In the genomic region with DNA sequence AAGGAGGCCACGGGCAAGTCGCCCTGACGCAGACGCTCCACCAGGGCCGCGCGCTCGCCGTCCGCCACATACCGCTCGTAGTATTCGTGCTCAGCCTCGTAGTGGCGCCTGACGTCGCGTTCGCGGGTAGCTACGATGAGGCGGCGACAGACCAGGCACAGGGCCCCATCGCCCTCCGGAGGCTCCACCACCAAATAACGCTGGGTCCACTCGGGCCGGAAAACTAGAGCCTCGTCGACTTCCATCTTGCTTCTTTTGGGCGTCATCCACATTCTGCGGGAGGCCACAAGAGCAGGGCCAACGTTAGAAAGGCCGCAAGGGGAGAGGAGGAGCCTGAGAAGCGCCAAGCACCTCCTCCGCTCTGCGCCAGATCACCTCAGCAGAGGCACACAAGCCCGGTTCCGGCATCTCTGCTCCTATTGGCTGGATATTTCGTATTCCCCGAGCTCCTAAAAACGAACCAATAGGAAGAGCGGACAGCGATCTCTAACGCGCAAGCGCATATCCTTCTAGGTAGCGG, we compare ENCODE assay signal across 1 cellular context.
A peak's percentile ranks its signal among the peaks of the same experiment; 100 is the strongest.
TF ChIP-seq lines count a peak whose summit lies in the region.

EPM2AIP1 (minus strand) TSS at position 326 of the 520 bp plus-strand sequence; CDS start at position 272, 54 bp downstream.

TF ChIP-seq in HepG2, 621 proteins besides CTCF, POLR2A, EP300 and RAD21 (continued from another document and continues in another):
- TF ChIP-seq, protein P1, sequence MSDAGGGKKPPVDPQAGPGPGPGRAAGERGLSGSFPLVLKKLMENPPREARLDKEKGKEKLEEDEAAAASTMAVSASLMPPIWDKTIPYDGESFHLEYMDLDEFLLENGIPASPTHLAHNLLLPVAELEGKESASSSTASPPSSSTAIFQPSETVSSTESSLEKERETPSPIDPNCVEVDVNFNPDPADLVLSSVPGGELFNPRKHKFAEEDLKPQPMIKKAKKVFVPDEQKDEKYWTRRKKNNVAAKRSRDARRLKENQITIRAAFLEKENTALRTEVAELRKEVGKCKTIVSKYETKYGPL (CRISPR knock-in tag; IDR thresholded peaks at IDR 0.05) = peak; percentile 55; the same call in 1 of the 2 replicates
- TF ChIP-seq ZBTB43 (CRISPR knock-in tag; conservative IDR thresholded peaks at IDR 0.05) (peak; percentile 54; the same call in 1 of the 2 replicates), ZNF230 (CRISPR knock-in tag; IDR thresholded peaks at IDR 0.05) (no peak), SMARCE1 (IDR thresholded peaks at IDR 0.05; ENCODE audit: borderline replicate concordance) (no peak), ZNF451 (CRISPR knock-in tag; IDR thresholded peaks at IDR 0.05) (no peak; the same call in 1 of the 2 replicates), ZNF788 (CRISPR knock-in tag; IDR thresholded peaks at IDR 0.05; ENCODE audit: borderline replicate concordance) (no peak), RFXANK (CRISPR knock-in tag; IDR thresholded peaks at IDR 0.05) (no peak), GPBP1L1 (CRISPR knock-in tag; IDR thresholded peaks at IDR 0.05) (no peak), ZFP62 (CRISPR knock-in tag; IDR thresholded peaks at IDR 0.05) (no peak), NR2C2 (CRISPR knock-in tag; IDR thresholded peaks at IDR 0.05; ENCODE audit: borderline replicate concordance) (no peak), ZNF382 (CRISPR knock-in tag; IDR thresholded peaks at IDR 0.05; ENCODE audit: borderline replicate concordance) (no peak), GZF1 (CRISPR knock-in tag; IDR thresholded peaks at IDR 0.05) (no peak), HDAC2 (CRISPR knock-in tag; IDR thresholded peaks at IDR 0.05) (0 out of 2 replicates have a peak, but pooled peaks have one; percentile 12), RXRB (CRISPR knock-in tag; IDR thresholded peaks at IDR 0.05; ENCODE audit: borderline replicate concordance) (peak; percentile 48; the same call in 1 of the 2 replicates), ZNF225 (CRISPR knock-in tag; IDR thresholded peaks at IDR 0.05) (peak; percentile 91; the same call in 1 of the 2 replicates), ZNF329 (CRISPR knock-in tag; IDR thresholded peaks at IDR 0.05; ENCODE audit: low read depth) (peak; percentile 38; the same call in 1 of the 2 replicates), MYC (CRISPR knock-in tag; IDR thresholded peaks at IDR 0.05; ENCODE audit: borderline replicate concordance) (peak; percentile 77), ZNF20 (CRISPR knock-in tag; IDR thresholded peaks at IDR 0.05) (no peak), TFE3 (CRISPR knock-in tag; IDR thresholded peaks at IDR 0.05) (peak; percentile 47; the same call in 1 of the 2 replicates), ZNF142 (CRISPR knock-in tag; IDR thresholded peaks at IDR 0.05) (no peak; the same call in none of the 2 replicates), SRF (IDR thresholded peaks at IDR 0.05; ENCODE audit: low read depth, low read length) (no peak), ZBTB25 (CRISPR knock-in tag; IDR thresholded peaks at IDR 0.05) (no peak), ZNF589 (CRISPR knock-in tag; conservative IDR thresholded peaks at IDR 0.05) (peak; percentile 82; the same call in 1 of the 2 replicates), ZNF550 (CRISPR knock-in tag; IDR thresholded peaks at IDR 0.05; ENCODE audit: borderline replicate concordance) (no peak), GABPB1 (CRISPR knock-in tag; IDR thresholded peaks at IDR 0.05) (no peak), RFX5 (IDR thresholded peaks at IDR 0.05; ENCODE audit: low read depth, low read length) (no peak), FOSL1 (CRISPR knock-in tag; IDR thresholded peaks at IDR 0.05; ENCODE audit: borderline replicate concordance) (no peak), ZNF510 (CRISPR knock-in tag; IDR thresholded peaks at IDR 0.05; ENCODE audit: low read depth) (no peak), DR1 (CRISPR knock-in tag; IDR thresholded peaks at IDR 0.05) (peak; percentile 90), ZBTB42 (CRISPR knock-in tag; IDR thresholded peaks at IDR 0.05) (0 out of 2 replicates have a peak, but pooled peaks have one; percentile 66), ZBTB3 (CRISPR knock-in tag; IDR thresholded peaks at IDR 0.05; ENCODE audit: borderline replicate concordance, low read depth) (no peak), ZNF776 (CRISPR knock-in tag; IDR thresholded peaks at IDR 0.05) (no peak), THAP9 (CRISPR knock-in tag; IDR thresholded peaks at IDR 0.05; ENCODE audit: borderline replicate concordance) (no peak)
- TF ChIP-seq, protein P2, sequence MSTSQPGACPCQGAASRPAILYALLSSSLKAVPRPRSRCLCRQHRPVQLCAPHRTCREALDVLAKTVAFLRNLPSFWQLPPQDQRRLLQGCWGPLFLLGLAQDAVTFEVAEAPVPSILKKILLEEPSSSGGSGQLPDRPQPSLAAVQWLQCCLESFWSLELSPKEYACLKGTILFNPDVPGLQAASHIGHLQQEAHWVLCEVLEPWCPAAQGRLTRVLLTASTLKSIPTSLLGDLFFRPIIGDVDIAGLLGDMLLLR (CRISPR knock-in tag; IDR thresholded peaks at IDR 0.05) = no peak; the same call in 1 of the 2 replicates
- TF ChIP-seq, protein P3, sequence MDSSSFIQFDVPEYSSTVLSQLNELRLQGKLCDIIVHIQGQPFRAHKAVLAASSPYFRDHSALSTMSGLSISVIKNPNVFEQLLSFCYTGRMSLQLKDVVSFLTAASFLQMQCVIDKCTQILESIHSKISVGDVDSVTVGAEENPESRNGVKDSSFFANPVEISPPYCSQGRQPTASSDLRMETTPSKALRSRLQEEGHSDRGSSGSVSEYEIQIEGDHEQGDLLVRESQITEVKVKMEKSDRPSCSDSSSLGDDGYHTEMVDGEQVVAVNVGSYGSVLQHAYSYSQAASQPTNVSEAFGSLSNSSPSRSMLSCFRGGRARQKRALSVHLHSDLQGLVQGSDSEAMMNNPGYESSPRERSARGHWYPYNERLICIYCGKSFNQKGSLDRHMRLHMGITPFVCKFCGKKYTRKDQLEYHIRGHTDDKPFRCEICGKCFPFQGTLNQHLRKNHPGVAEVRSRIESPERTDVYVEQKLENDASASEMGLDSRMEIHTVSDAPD (CRISPR knock-in tag; IDR thresholded peaks at IDR 0.05) = peak; percentile 88; the same call in 1 of the 2 replicates
